Comparison of ENCODE assay signal across 24 cellular contexts in the genomic region with DNA sequence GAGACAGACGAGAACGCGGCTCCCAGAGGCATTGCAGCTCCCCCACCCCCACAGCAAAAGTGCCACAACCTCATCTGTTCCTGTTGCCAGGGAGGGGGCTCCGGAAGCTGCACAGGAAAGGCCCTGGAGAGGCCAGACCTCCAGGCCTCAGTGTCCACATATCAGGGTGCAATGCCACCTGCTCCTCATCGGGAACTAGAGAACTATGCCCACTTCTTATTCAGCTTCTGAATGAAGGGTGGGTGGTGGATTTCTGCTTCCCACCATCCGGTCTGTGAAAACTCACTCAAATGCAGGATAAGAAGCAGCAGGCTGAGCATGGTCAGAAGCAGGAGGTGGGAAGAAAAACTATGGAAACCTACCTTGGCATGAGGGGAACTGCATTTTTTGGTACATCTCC.
"Had no signal": no experiment of that assay in that cellular context is flagged by ENCODE, and none has a peak within 500 bp of the region (broad histone marks: within the 10 kb centered on the region; RNA-seq: fewer than 3 reads in every experiment).

No MANE protein-coding gene starts in this region.

- H3K27me3 ChIP-seq: esophagus squamous epithelium, gastrocnemius medialis, left lung had no signal

- H3K27ac ChIP-seq: epithelial cell of prostate, esophagus squamous epithelium, gastrocnemius medialis, heart right ventricle, left lung, lower lobe of right lung had no signal

- ATAC-seq: effector memory CD8-positive, alpha-beta T cell; esophagus mucosa; gastrocnemius medialis; left cardiac atrium; left lung; left ventricle myocardium superior; lower lobe of right lung; mucosa of descending colon had no signal

- H3K4me3 ChIP-seq: esophagus squamous epithelium, gastrocnemius medialis, heart right ventricle, left lung, lower lobe of right lung, mucosa of descending colon had no signal

- H3K36me3 ChIP-seq: esophagus squamous epithelium, gastrocnemius medialis, heart right ventricle, left lung, lower lobe of right lung had no signal

- FAIRE-seq: endometrium, islet of Langerhans, keratinocyte had no signal

- DNase-seq: cortex of kidney; effector CD8-positive, alpha-beta T cell; effector memory CD8-positive, alpha-beta T cell; endodermal cell; erythroblast; esophagus squamous epithelium; foreskin fibroblast; foreskin melanocyte; gastrocnemius medialis; glutamatergic neuron; heart right ventricle; hippocampal formation; left cardiac atrium; left lung; left ventricle myocardium superior; lower lobe of right lung; mesenchymal stem cell; mucosa of descending colon; naive B cell had no signal

- H3K9me3 ChIP-seq: esophagus squamous epithelium, gastrocnemius medialis, heart right ventricle, left lung, lower lobe of right lung, mucosa of descending colon had no signal

- H3K4me1 ChIP-seq: gastrocnemius medialis, heart right ventricle, left lung, lower lobe of right lung had no signal
